In the genomic region with DNA sequence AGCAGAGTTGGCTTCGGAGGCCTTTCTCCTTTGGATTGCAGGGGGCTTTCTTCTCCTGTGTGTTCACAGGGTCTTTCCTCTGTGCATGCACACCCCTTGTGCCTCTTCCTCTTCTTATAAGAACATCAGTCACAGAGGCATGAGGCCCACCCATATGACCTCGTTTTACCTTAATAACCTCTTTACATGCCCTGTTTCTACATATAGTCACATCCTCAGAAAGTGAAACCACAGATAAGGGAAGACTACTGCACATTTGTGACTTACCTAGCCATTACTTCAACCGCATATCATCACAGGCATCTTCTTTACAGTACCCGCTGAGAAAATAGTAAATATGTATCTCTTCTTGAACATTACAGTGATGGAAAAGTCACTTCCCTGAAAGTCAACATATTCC, we compare ENCODE assay signal across 1 cellular context.
TF ChIP-seq lines count a peak whose summit lies in the region.

No MANE protein-coding gene starts in this region.

TF ChIP-seq in IMR-90, 13 proteins besides CTCF, POLR2A, EP300 and RAD21 (continued from another document):
- TF ChIP-seq, protein P1, sequence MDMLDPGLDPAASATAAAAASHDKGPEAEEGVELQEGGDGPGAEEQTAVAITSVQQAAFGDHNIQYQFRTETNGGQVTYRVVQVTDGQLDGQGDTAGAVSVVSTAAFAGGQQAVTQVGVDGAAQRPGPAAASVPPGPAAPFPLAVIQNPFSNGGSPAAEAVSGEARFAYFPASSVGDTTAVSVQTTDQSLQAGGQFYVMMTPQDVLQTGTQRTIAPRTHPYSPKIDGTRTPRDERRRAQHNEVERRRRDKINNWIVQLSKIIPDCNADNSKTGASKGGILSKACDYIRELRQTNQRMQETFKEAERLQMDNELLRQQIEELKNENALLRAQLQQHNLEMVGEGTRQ (IDR thresholded peaks at IDR 0.05; ENCODE audit: low read depth, low read length) = no peak
- TF ChIP-seq NFE2L2 (IDR thresholded peaks at IDR 0.05; ENCODE audit: low read depth, low read length) = no peak
- TF ChIP-seq ELK1 (IDR thresholded peaks at IDR 0.05; ENCODE audit: borderline replicate concordance, low read depth, low read length) = no peak
- no peak for TF ChIP-seq SMC3 (IDR thresholded peaks at IDR 0.05; ENCODE audit: low read depth, low read length)
- TF ChIP-seq MXI1 (IDR thresholded peaks at IDR 0.05; ENCODE audit: borderline replicate concordance, low read depth, low read length) = no peak
- no peak for TF ChIP-seq MAFK (IDR thresholded peaks at IDR 0.05; ENCODE audit: low read depth, low read length)
- no peak for TF ChIP-seq BHLHE40 (IDR thresholded peaks at IDR 0.05; ENCODE audit: low read depth, low read length)
- TF ChIP-seq CHD1 (IDR thresholded peaks at IDR 0.05; ENCODE audit: low read depth, low read length) = no peak
